Comparison of ENCODE assay signal across 15 cellular contexts in the genomic region with DNA sequence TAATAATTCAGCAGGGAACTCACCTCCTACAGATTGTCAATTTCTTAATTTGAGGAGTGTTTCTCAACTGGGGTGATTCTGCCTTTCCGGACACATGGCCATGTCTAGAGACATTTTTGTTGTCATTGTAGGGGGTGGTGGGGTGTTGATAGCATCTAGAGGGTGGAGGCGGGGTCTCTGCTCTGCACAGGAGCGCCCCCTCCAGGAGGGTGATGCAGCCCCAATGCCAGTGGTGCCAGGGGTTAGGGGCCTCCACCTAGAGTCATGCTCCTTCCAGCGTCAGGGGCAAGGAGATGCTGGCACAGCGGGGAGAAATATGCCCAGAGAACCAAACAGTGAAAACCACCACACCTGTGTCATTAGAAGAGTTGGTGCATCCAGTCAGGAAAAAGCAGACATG. TPM values are rescaled to one million over a fixed set of nuclear protein-coding genes. Genes with fewer than 3 reads are reported as not detected.
DNase-seq lines count a peak whose midpoint lies in the region; ATAC-seq, FAIRE-seq and TF ChIP-seq lines count a peak whose summit lies in the region.
"Not testable (repeated sequence)": the region's sequence is repeated elsewhere in the genome, so short reads cannot be mapped to it uniquely, and the experiment has no call there.
"Had no signal": no experiment of that assay in that cellular context is flagged by ENCODE, and none has a peak within 500 bp of the region (broad histone marks: within the 10 kb centered on the region; RNA-seq: fewer than 3 reads in every experiment).

No MANE protein-coding gene starts in this region.

- not testable (repeated sequence) for H3K27ac ChIP-seq in A673 (ENCODE audit: low read depth, low read length, poor library complexity, severe bottlenecking); GM23338 (ENCODE audit: low read depth); OCI-LY7 (ENCODE audit: low read depth, low read length, poor library complexity, severe bottlenecking); H1 (ENCODE audit: low read depth, low read length)

- H4K20me1 ChIP-seq in GM23338 (replicated peaks; ENCODE audit: insufficient read depth); Loucy (ENCODE audit: insufficient read depth, low read length, poor library complexity, severe bottlenecking); OCI-LY7 (ENCODE audit: insufficient read depth, low read length); H1 (replicated peaks in 1 of 2; ENCODE audit: control insufficient read depth in 1 of 2, insufficient read depth in 2 of 2, low read length in 2 of 2): not testable (repeated sequence)

- not testable (repeated sequence) for H2BK15ac ChIP-seq in H1 (ENCODE audit: low read length)

- H2BK20ac ChIP-seq in H1 (ENCODE audit: low read length), result not testable (repeated sequence)

- ATAC-seq in GM23338, result peak; percentile 90
- peak; percentile 95 for ATAC-seq in WTC11

- not testable (repeated sequence) for H3K27ac Mint-ChIP-seq in GM23338, WTC11

- H3K36me3 ChIP-seq in A673 (ENCODE audit: insufficient read depth, low read length, poor library complexity, severe bottlenecking); GM23338 (ENCODE audit: insufficient read depth); Loucy (ENCODE audit: insufficient read depth, low read length); OCI-LY7 (ENCODE audit: insufficient read depth, low read length); H1 (ENCODE audit: control insufficient read depth in 2 of 4, insufficient read depth in 4 of 4, low read length in 3 of 4): not testable (repeated sequence)

- CTCF ChIA-PET in A673 (lab: Charles Lee); OCI-LY7 (lab: Charles Lee; ENCODE audit: unreplicated experiment); WTC11 (lab: Charles Lee): not testable (repeated sequence)
- CTCF ChIA-PET in H1 (lab: Charles Lee; ENCODE audit: partially characterized antibody), result interaction anchor here (1.1 to 1.7 kb wide), 3 partner anchors 8 to 17 kb away, joined by 4 to 6 read pairs (median 4); no protein-coding TSS in a partner anchor

- not testable (repeated sequence) for H4K8ac ChIP-seq in H1 (ENCODE audit: extremely low read depth, insufficient read depth, low read length)

- H3K36me3 Mint-ChIP-seq in GM23338 (ENCODE audit: low read depth); WTC11: not testable (repeated sequence)

- TF ChIP-seq RAD21 in H1 (IDR thresholded peaks at IDR 0.05 in 1 of 2, conservative IDR thresholded peaks at IDR 0.05 in 1 of 2; ENCODE audit: low read depth in 2 of 2, low read length in 2 of 2), result peak; percentile 6 to 17; a peak in 2 of 4 replicates

- not testable (repeated sequence) for H2AFZ ChIP-seq in GM23338; Loucy (ENCODE audit: low read length); OCI-LY7 (ENCODE audit: low read length); H1 (ENCODE audit: low read length)

- H3K4me3 Mint-ChIP-seq in GM23338, WTC11: not testable (repeated sequence)

- H2BK12ac ChIP-seq in H1 (ENCODE audit: low read depth, low read length), result not testable (repeated sequence)

- not testable (repeated sequence) for H3K79me1 ChIP-seq in H1 (ENCODE audit: low read depth, low read length)

- not testable (repeated sequence) for H4K91ac ChIP-seq in H1 (replicated peaks; ENCODE audit: insufficient read length, low read length)

- H3K23me2 ChIP-seq in H1 (ENCODE audit: low read depth, low read length), result not testable (repeated sequence)

- H2BK120ac ChIP-seq in H1 (replicated peaks; ENCODE audit: low read depth, low read length), result not testable (repeated sequence)

- POLR2A ChIA-PET in A673 (lab: Charles Lee; ENCODE audit: low non-redundant PET); OCI-LY7 (lab: Charles Lee); WTC11 (lab: Charles Lee); H1 (lab: Charles Lee; ENCODE audit: partially characterized antibody): not testable (repeated sequence)

- TF ChIP-seq CTCF in A673 (conservative IDR thresholded peaks at IDR 0.05; ENCODE audit: low read depth, low read length), result 0 out of 2 replicates have a peak, but pooled peaks have one; percentile 14
- peak; percentile 17 to 48 for TF ChIP-seq CTCF in GM23338 (conservative IDR thresholded peaks at IDR 0.05; ENCODE audit: low read depth in 2 of 2)
- peak; percentile 23 for TF ChIP-seq CTCF in Loucy (conservative IDR thresholded peaks at IDR 0.05; ENCODE audit: low read length)
- 0 out of 2 replicates have a peak, but pooled peaks have one; percentile 16 for TF ChIP-seq CTCF in OCI-LY7 (conservative IDR thresholded peaks at IDR 0.05; ENCODE audit: low read length)
- not testable (repeated sequence) for TF ChIP-seq CTCF in WTC11 (IDR thresholded peaks at IDR 0.05)
- peak; percentile 11 to 24 (median 13); a peak in 2 of 4 replicates for TF ChIP-seq CTCF in H1 (IDR thresholded peaks at IDR 0.05; ENCODE audit: control extremely low read depth in 1 of 3, insufficient read depth in 1 of 3, low read depth in 1 of 3, low read length in 3 of 3)

- not testable (repeated sequence) for H3K23ac ChIP-seq in H1 (ENCODE audit: insufficient read length)

- H3K79me2 ChIP-seq in GM23338 (replicated peaks; ENCODE audit: insufficient read depth); Loucy (ENCODE audit: insufficient read depth, low read length); OCI-LY7 (ENCODE audit: insufficient read depth, low read depth, low read length); H1 (ENCODE audit: control insufficient read depth in 1 of 2, insufficient read depth in 2 of 2, low read length in 2 of 2): not testable (repeated sequence)

- not testable (repeated sequence) for H3K4me3 ChIP-seq in A673 (ENCODE audit: low read depth, low read length, poor library complexity, severe bottlenecking); GM23338; Loucy (ENCODE audit: low read length, poor library complexity, severe bottlenecking); OCI-LY7 (ENCODE audit: low read depth, low read length, poor library complexity, severe bottlenecking); H1 (ENCODE audit: extremely low read depth in 1 of 4, insufficient read depth in 2 of 4, low read depth in 3 of 4, low read length in 4 of 4)

- H4K5ac ChIP-seq in H1 (ENCODE audit: insufficient read length, low read depth, low read length), result not testable (repeated sequence)

- not testable (repeated sequence) for H3K4me2 ChIP-seq in GM23338; Loucy (ENCODE audit: low read depth, low read length, poor library complexity, severe bottlenecking); OCI-LY7 (ENCODE audit: low read length); H1 (ENCODE audit: insufficient read depth in 1 of 2, low read depth in 2 of 2, low read length in 2 of 2)

- TF ChIP-seq EP300 in H1 (IDR thresholded peaks at IDR 0.05; ENCODE audit: borderline replicate concordance in 1 of 2, low read depth in 2 of 2, low read length in 2 of 2), result not testable (repeated sequence)

- H2BK5ac ChIP-seq in H1 (ENCODE audit: low read depth, low read length), result not testable (repeated sequence)

- not testable (repeated sequence) for H3K4me1 Mint-ChIP-seq in GM23338, WTC11

- not testable (repeated sequence) for H3K9me3 ChIP-seq in A673 (ENCODE audit: low read depth, low read length, poor library complexity, severe bottlenecking); Loucy (ENCODE audit: insufficient read depth, low read depth, low read length); OCI-LY7 (ENCODE audit: low read length); H1 (ENCODE audit: insufficient read depth in 2 of 2, low read depth in 1 of 2, low read length in 1 of 2)

- not testable (repeated sequence) for H3K14ac ChIP-seq in H1 (ENCODE audit: insufficient read length)

- not testable (repeated sequence) for DNase-seq in A673 (ENCODE audit: low spot score); GM23338 (ENCODE audit: low spot score); OCI-LY7 (ENCODE audit: low spot score); WTC11 (ENCODE audit: low spot score); H1 (ENCODE audit: low read depth in 1 of 2, low spot score in 2 of 2)
- DNase-seq in mesenteric fat pad (ENCODE audit: low spot score) (peak; percentile 28), posterior vena cava (ENCODE audit: low spot score) (peak; percentile 25)

- intact Hi-C loops in A673 (cut with micrococcal nuclease; ENCODE audit: unreplicated experiment); OCI-LY7 (cut with micrococcal nuclease; ENCODE audit: unreplicated experiment); posterior vena cava (cut with DNase I): not testable (repeated sequence)

- H3K4ac ChIP-seq in H1 (replicated peaks; ENCODE audit: insufficient read length, low read depth, low read length), result not testable (repeated sequence)

- not testable (repeated sequence) for BruUV-seq in A673 (replicated peaks; lab: Mats Ljungman, UMichigan); OCI-LY7 (replicated peaks; lab: Mats Ljungman, UMichigan)

- not testable (repeated sequence) for H2AK5ac ChIP-seq in H1 (ENCODE audit: low read depth, low read length)

- not testable (repeated sequence) for H3K9ac ChIP-seq in Loucy (ENCODE audit: low read depth, low read length, poor library complexity, severe bottlenecking); H1 (replicated peaks in 1 of 4; ENCODE audit: extremely low read depth in 1 of 4, low read depth in 3 of 4, low read length in 3 of 4)

- H3K9me3 Mint-ChIP-seq in GM23338, WTC11: not testable (repeated sequence)

- not testable (repeated sequence) for TF ChIP-seq POLR2A in H1 (IDR thresholded peaks at IDR 0.05; ENCODE audit: control extremely low read depth in 1 of 2, low read depth in 2 of 2, low read length in 2 of 2)

- H3K4me1 ChIP-seq in A673 (ENCODE audit: insufficient read depth, low read length, poor library complexity, severe bottlenecking); GM23338 (ENCODE audit: insufficient read depth); Loucy (ENCODE audit: insufficient read depth, low read length, poor library complexity, severe bottlenecking); OCI-LY7 (ENCODE audit: insufficient read depth, low read length, poor library complexity, severe bottlenecking); H1 (replicated peaks in 1 of 4; ENCODE audit: control insufficient read depth in 3 of 4, insufficient read depth in 4 of 4, low read length in 3 of 4): not testable (repeated sequence)

- peaks cover 12% of the 10 kb centered on the region for H3K27me3 ChIP-seq in A673 (replicated peaks; ENCODE audit: insufficient read depth, low read depth, low read length, poor library complexity)
- H3K27me3 ChIP-seq in GM23338 (ENCODE audit: insufficient read depth); Loucy (ENCODE audit: insufficient read depth, low read length, poor library complexity, severe bottlenecking); H1 (replicated peaks in 1 of 4; ENCODE audit: control insufficient read depth in 3 of 4, extremely low read depth in 1 of 4, insufficient read depth in 3 of 4, low read length in 3 of 4): not testable (repeated sequence)

- H3K18ac ChIP-seq in H1 (ENCODE audit: extremely low read depth, low read length), result not testable (repeated sequence)

- FAIRE-seq in H1 (lab: Jason Lieb, UNC), result not testable (repeated sequence)

- not testable (repeated sequence) for H3F3A ChIP-seq in GM23338 (replicated peaks; ENCODE audit: low read depth); Loucy (ENCODE audit: low read depth)

- not testable (repeated sequence) for H3K9me2 ChIP-seq in GM23338 (ENCODE audit: insufficient read depth); Loucy (replicated peaks; ENCODE audit: low read depth, low read length); OCI-LY7 (ENCODE audit: insufficient read depth, low read length)

- H3K27me3 Mint-ChIP-seq in GM23338 (ENCODE audit: insufficient read depth, low read depth, poor library complexity), result not testable (repeated sequence)
- H3K27me3 Mint-ChIP-seq in WTC11 (ENCODE audit: low read depth), result peaks cover 18% of the 10 kb centered on the region

- 90% methylated on average over 3 of the region's 5 CpGs; no CpG with 5 or more reads in 1 of the 2 experiments for WGBS in H1 (ENCODE audit: extremely low coverage in 1 of 2, insufficient coverage in 1 of 2, insufficient read length in 1 of 2, insufficient replicate concordance in 2 of 2, low coverage in 1 of 2, low lambda C conversion rate in 2 of 2, missing lambda C conversion rate in 1 of 2), 2 experiments

- H3K56ac ChIP-seq in H1 (replicated peaks; ENCODE audit: insufficient read length, low read depth, low read length), result not testable (repeated sequence)

RNA-seq across cellular contexts. Expression of gene ZSCAN5C, which starts 5.5 kb away (rescaled TPM):
- total RNA-seq in A673 (2021) (not detected in 2 replicates), OCI-LY7 (2022) (not detected in 2 replicates), WTC11 (2021) (not detected in 3 replicates), mesenteric fat pad (not detected), posterior vena cava (not detected)
- not detected in 2 replicates for total RNA-seq in GM23338 (2014; rRNA removed; shearing (Covaris generic))
- polyA plus RNA-seq in GM23338 (2016; fragmentation: Nextera tagmentation; extraction: Ambion mirVana) (not detected in 2 replicates), H1 (2011; rRNA removed) (not detected in 2 replicates)
- total RNA-seq in OCI-LY7 (2014; rRNA removed; shearing (Covaris generic)), result not detected in 2 replicates
- not detected in 2 replicates for total RNA-seq in H1 (2021; fragmentation: NEBNext Ultra II Directional; extraction: Animal tissue kit (Norgen Biotek cat#: 25700))
- not detected for polyA plus RNA-seq in H1 (2011; cell fraction: cytosol; rRNA removed)
- not detected for polyA plus RNA-seq in H1 (2011; cell fraction: nucleus; rRNA removed)
- polyA plus RNA-seq in H1 (2012, experiment 1 of 2), result not detected in 4 replicates
- not detected for polyA plus RNA-seq in H1 (2012, experiment 2 of 2)
- polyA plus RNA-seq in H1 (2013, experiment 1 of 2), result not detected
- polyA plus RNA-seq in H1 (2013, experiment 2 of 2), result not detected
- polyA minus RNA-seq in H1 (2011; rRNA and poly(A)+ RNA removed), result not detected in 2 replicates
- polyA minus RNA-seq in H1 (2011; cell fraction: cytosol; rRNA and poly(A)+ RNA removed), result not detected
- not detected for polyA minus RNA-seq in H1 (2011; cell fraction: nucleus; rRNA and poly(A)+ RNA removed)
- total RNA-seq: A172; CD4-positive, alpha-beta memory T cell; CD4-positive, CD25-positive, alpha-beta regulatory T cell; CD8-positive, alpha-beta memory T cell had no signal
- polyA plus RNA-seq: A549; AG04450; CD14-positive monocyte; CD4-positive, alpha-beta memory T cell; CD4-positive, CD25-positive, alpha-beta regulatory T cell; CD8-positive, alpha-beta memory T cell had no signal

RNA-seq across cellular contexts. Expression of gene ZSCAN5B, which starts 10.0 kb away (rescaled TPM):
- total RNA-seq in A673 (2021) (not detected in 2 replicates), OCI-LY7 (2022) (not detected in 2 replicates), WTC11 (2021) (not detected in 3 replicates), mesenteric fat pad (not detected), posterior vena cava (not detected)
- total RNA-seq in GM23338 (2014; rRNA removed; shearing (Covaris generic)), result 0.10 TPM in 1 of 2 replicates, not detected in the other
- polyA plus RNA-seq in GM23338 (2016; fragmentation: Nextera tagmentation; extraction: Ambion mirVana) (not detected in 2 replicates), H1 (2011; rRNA removed) (0.03 TPM in 1 of 2 replicates, not detected in the other)
- not detected in 2 replicates for total RNA-seq in OCI-LY7 (2014; rRNA removed; shearing (Covaris generic))
- not detected in 2 replicates for total RNA-seq in H1 (2021; fragmentation: NEBNext Ultra II Directional; extraction: Animal tissue kit (Norgen Biotek cat#: 25700))
- polyA plus RNA-seq in H1 (2011; cell fraction: cytosol; rRNA removed), result not detected
- polyA plus RNA-seq in H1 (2011; cell fraction: nucleus; rRNA removed), result not detected
- not detected in 4 replicates for polyA plus RNA-seq in H1 (2012, experiment 1 of 2)
- not detected for polyA plus RNA-seq in H1 (2012, experiment 2 of 2)
- polyA plus RNA-seq in H1 (2013, experiment 1 of 2), result not detected
- polyA plus RNA-seq in H1 (2013, experiment 2 of 2), result 0.06 TPM
- polyA minus RNA-seq in H1 (2011; rRNA and poly(A)+ RNA removed), result not detected in 2 replicates
- not detected for polyA minus RNA-seq in H1 (2011; cell fraction: cytosol; rRNA and poly(A)+ RNA removed)
- polyA minus RNA-seq in H1 (2011; cell fraction: nucleus; rRNA and poly(A)+ RNA removed), result not detected
- total RNA-seq: A172; CD4-positive, alpha-beta memory T cell; CD4-positive, CD25-positive, alpha-beta regulatory T cell; CD8-positive, alpha-beta memory T cell had no signal
- polyA plus RNA-seq: A549; AG04450; CD14-positive monocyte; CD4-positive, alpha-beta memory T cell; CD4-positive, CD25-positive, alpha-beta regulatory T cell; CD8-positive, alpha-beta memory T cell had no signal

RNA-seq across cellular contexts. Expression of gene GALP, which starts 31.8 kb away (rescaled TPM):
- not detected in 2 replicates for total RNA-seq in A673 (2021)
- not detected in 2 replicates for total RNA-seq in GM23338 (2014; rRNA removed; shearing (Covaris generic))
- not detected in 2 replicates for polyA plus RNA-seq in GM23338 (2016; fragmentation: Nextera tagmentation; extraction: Ambion mirVana)
- total RNA-seq in OCI-LY7 (2014; rRNA removed; shearing (Covaris generic)), result not detected in 2 replicates
- total RNA-seq in OCI-LY7 (2022), result not detected in 2 replicates
- total RNA-seq in WTC11 (2021), result not detected in 3 replicates
- not detected in 2 replicates for total RNA-seq in H1 (2021; fragmentation: NEBNext Ultra II Directional; extraction: Animal tissue kit (Norgen Biotek cat#: 25700))
- polyA plus RNA-seq in H1 (2011; rRNA removed), result 0.14 and 0.19 TPM in 2 replicates
- polyA plus RNA-seq in H1 (2011; cell fraction: cytosol; rRNA removed), result not detected
- not detected for polyA plus RNA-seq in H1 (2011; cell fraction: nucleus; rRNA removed)
- polyA plus RNA-seq in H1 (2012, experiment 1 of 2), result not detected in 4 replicates
- not detected for polyA plus RNA-seq in H1 (2012, experiment 2 of 2)
- not detected for polyA plus RNA-seq in H1 (2013, experiment 1 of 2)
- polyA plus RNA-seq in H1 (2013, experiment 2 of 2), result not detected
- polyA minus RNA-seq in H1 (2011; rRNA and poly(A)+ RNA removed), result not detected in 2 replicates
- polyA minus RNA-seq in H1 (2011; cell fraction: cytosol; rRNA and poly(A)+ RNA removed), result not detected
- not detected for polyA minus RNA-seq in H1 (2011; cell fraction: nucleus; rRNA and poly(A)+ RNA removed)
- total RNA-seq in mesenteric fat pad, result not detected
- not detected for total RNA-seq in posterior vena cava
- total RNA-seq: A172; CD4-positive, alpha-beta memory T cell; CD4-positive, CD25-positive, alpha-beta regulatory T cell; CD8-positive, alpha-beta memory T cell had no signal
- polyA plus RNA-seq: A549; AG04450; CD14-positive monocyte; CD4-positive, alpha-beta memory T cell; CD4-positive, CD25-positive, alpha-beta regulatory T cell; CD8-positive, alpha-beta memory T cell had no signal
